Comparison of ENCODE assay signal across 26 cellular contexts in genomic region chr2:7844414-7844961, GRCh38.
DNase-seq lines count a peak whose midpoint lies in the region; ATAC-seq, FAIRE-seq and TF ChIP-seq lines count a peak whose summit lies in the region.
"Had no signal": no experiment of that assay in that cellular context is flagged by ENCODE, and none has a peak within 500 bp of the region (broad histone marks: within the 10 kb centered on the region; RNA-seq: fewer than 3 reads in every experiment).

No MANE protein-coding gene starts in this region.

- H3K27me3 ChIP-seq in IMR-90 (ENCODE audit: control insufficient read depth, insufficient read depth, low read length) (no peaks in the 10 kb centered on the region), foreskin keratinocyte (no peaks in the 10 kb centered on the region)
- H3K27me3 ChIP-seq: ascending aorta, ovary, thyroid gland had no signal

- H2BK5ac ChIP-seq in IMR-90 (ENCODE audit: low read depth, low read length, poor library complexity, severe bottlenecking) = no peak overlapping the region

- no peak overlapping the region for H3K9ac ChIP-seq in IMR-90 (ENCODE audit: low read depth, low read length)

- TF ChIP-seq RAD21 in IMR-90 (IDR thresholded peaks at IDR 0.05; ENCODE audit: low read length) = no peak

- CTCF ChIA-PET in IMR-90 (lab: Yijun Ruan, JAX) = no interaction called here
- CTCF ChIA-PET in OCI-LY7 (lab: Charles Lee; ENCODE audit: unreplicated experiment) = no interaction called here

- H3K9me2 ChIP-seq in OCI-LY7 (ENCODE audit: insufficient read depth, low read length) = no peaks in the 10 kb centered on the region

- H3K79me2 ChIP-seq in OCI-LY7 (ENCODE audit: insufficient read depth, low read depth, low read length) = no peaks in the 10 kb centered on the region

- H2BK20ac ChIP-seq in IMR-90 (ENCODE audit: low read depth, low read length) = peak overlapping the region; percentile 51

- WGBS in IMR-90 (ENCODE audit: extremely low coverage in 2 of 2, insufficient read length in 1 of 2), 2 experiments = 60% methylated on average over 2 of the region's 9 CpGs; no CpG with 5 or more reads in 1 of the 2 experiments

- H3K27ac ChIP-seq in IMR-90 (ENCODE audit: insufficient read depth, low read length) (no peak overlapping the region), foreskin keratinocyte (no peak overlapping the region), OCI-LY7 (ENCODE audit: low read depth, low read length, poor library complexity, severe bottlenecking) (no peak overlapping the region)
- H3K27ac ChIP-seq: ascending aorta, ovary, thyroid gland had no signal

- H3K4me3 ChIP-seq in IMR-90 (ENCODE audit: insufficient read depth, low read depth, low read length) (no peak overlapping the region), OCI-LY7 (ENCODE audit: low read depth, low read length, poor library complexity, severe bottlenecking) (no peak overlapping the region)
- H3K4me3 ChIP-seq: ascending aorta, ovary, thyroid gland had no signal

- H3K4me1 ChIP-seq in IMR-90 (ENCODE audit: control insufficient read depth, insufficient read depth, low read length) (peaks cover 10% of the 10 kb centered on the region), foreskin keratinocyte (peaks cover 27% of the 10 kb centered on the region), OCI-LY7 (ENCODE audit: insufficient read depth, low read length, poor library complexity, severe bottlenecking) (no peaks in the 10 kb centered on the region)
- H3K4me1 ChIP-seq: ascending aorta had no signal

- BruUV-seq in IMR-90 (replicated peaks; lab: Mats Ljungman, UMichigan) (no TSS peak), OCI-LY7 (replicated peaks; lab: Mats Ljungman, UMichigan) (no TSS peak)

- H4K5ac ChIP-seq in IMR-90 (ENCODE audit: low read depth, low read length) = no peak overlapping the region

- peak overlapping the region; percentile 47 for H2AK9ac ChIP-seq in IMR-90 (replicated peaks; ENCODE audit: low read depth, low read length, poor library complexity)

- in situ Hi-C loops in IMR-90 (cut with MboI; ENCODE audit: low sequenced_read_pairs) = loop anchor here (25.0 kb wide), 1 partner anchor 843 kb away; the partner anchor contains the start of gene ID2

- no peaks in the 10 kb centered on the region for H3K79me1 ChIP-seq in IMR-90 (ENCODE audit: low read depth in 1 of 2, low read length in 2 of 2)

- no peak overlapping the region for H3K14ac ChIP-seq in IMR-90 (replicated peaks; ENCODE audit: low read depth, low read length)

- POLR2A ChIA-PET in IMR-90 (lab: Charles Lee; ENCODE audit: unreplicated experiment) (no interaction called here), OCI-LY7 (lab: Charles Lee) (interaction anchor here (0.6 kb wide), 2 partner anchors 9 to 134 kb away, joined by 3 read pairs; no protein-coding TSS in a partner anchor)

- ATAC-seq in IMR-90 (ENCODE audit: low read depth) = no peak
- peak; percentile 51 for ATAC-seq in foreskin keratinocyte
- ATAC-seq: natural killer cell; stimulated activated naive CD8-positive, alpha-beta T cell treated with anti-CD3 and anti-CD28 coated beads, Interleukin-15, amount 100 ng/mL, for 72 hours had no signal

- TF ChIP-seq CTCF in IMR-90 (conservative IDR thresholded peaks at IDR 0.05; ENCODE audit: low read depth, low read length) = no peak
- no peak for TF ChIP-seq CTCF in foreskin keratinocyte (conservative IDR thresholded peaks at IDR 0.05)
- TF ChIP-seq CTCF in OCI-LY7 (conservative IDR thresholded peaks at IDR 0.05; ENCODE audit: low read length) = no peak

- H3K9me3 ChIP-seq in IMR-90 (ENCODE audit: control insufficient read depth, insufficient read depth, low read length) (no peaks in the 10 kb centered on the region), OCI-LY7 (ENCODE audit: low read length) (peaks cover 3% of the 10 kb centered on the region; the same call in 1 of the 2 replicates)
- H3K9me3 ChIP-seq: ascending aorta, ovary, thyroid gland had no signal

- H2AFZ ChIP-seq in IMR-90 (replicated peaks; ENCODE audit: low read length, poor library complexity) (no peak overlapping the region), OCI-LY7 (ENCODE audit: low read length) (no peak overlapping the region)

- H2BK15ac ChIP-seq in IMR-90 (ENCODE audit: low read depth, low read length) = peak overlapping the region; percentile 5; the same call in 1 of the 3 replicates

- peak overlapping the region; percentile 74; the same call in 1 of the 2 replicates for H3K18ac ChIP-seq in IMR-90 (ENCODE audit: low read depth, low read length)

- intact Hi-C loops in IMR-90 (cut with micrococcal nuclease) (no loop called here), OCI-LY7 (cut with micrococcal nuclease; ENCODE audit: unreplicated experiment) (no loop called here)

- DNase-seq in AG20443 (ENCODE audit: low spot score) (peak; percentile 71), IMR-90 (no peak), astrocyte of the hippocampus (ENCODE audit: low read depth, low spot score) (peak; percentile 18), foreskin keratinocyte (peak; percentile 42 to 64), OCI-LY7 (ENCODE audit: low spot score) (no peak), HTR-8/SVneo (ENCODE audit: insufficient read length, low spot score) (no peak), 8988T (no peak), NCI-H1694 treated with DMSO at 0.1 percent for 48 hours (lab: John Stamatoyannopoulos, UW) (no peak)
- DNase-seq: activated CD4-positive, alpha-beta memory T cell treated with anti-CD3 and anti-CD28 coated beads for 36 hours; activated CD4-positive, CD25-positive, alpha-beta regulatory T cell; CD4-positive, alpha-beta T cell; cerebellar nuclear complex; erythroblast; KBM-7; MM.1S; natural killer cell; NCI-H1436 treated with DMSO at 0.1 percent for 48 hours; NCI-H2227 treated with DMSO at 0.1 percent for 48 hours; NCI-H774; ovary; SHP77 treated with DMSO at 0.1 percent for 48 hours; stimulated activated naive CD8-positive, alpha-beta T cell treated with anti-CD3 and anti-CD28 coated beads, Interleukin-15, amount 100 ng/mL, for 72 hours; SW 1271; thyroid gland had no signal

- peak overlapping the region; percentile 66 for H3K4ac ChIP-seq in IMR-90 (ENCODE audit: low read depth, low read length)

- no peaks in the 10 kb centered on the region for H4K20me1 ChIP-seq in IMR-90 (ENCODE audit: insufficient read depth, low read length)
- H4K20me1 ChIP-seq in OCI-LY7 (ENCODE audit: insufficient read depth, low read length) = no peaks in the 10 kb centered on the region

- no peak for FAIRE-seq in HTR-8/SVneo (lab: Jason Lieb, UNC)
- FAIRE-seq: islet of Langerhans had no signal

- peak overlapping the region; percentile 48 for H2BK120ac ChIP-seq in IMR-90 (ENCODE audit: low read depth, low read length)

- peaks cover 12% of the 10 kb centered on the region; the same call in 1 of the 2 replicates for H3K9me1 ChIP-seq in IMR-90 (ENCODE audit: insufficient read depth, low read length)

- TF ChIP-seq POLR2A in IMR-90 (IDR thresholded peaks at IDR 0.05; ENCODE audit: low read depth, low read length) = no peak

- H3K56ac ChIP-seq in IMR-90 (ENCODE audit: extremely low read depth, insufficient read depth, low read length) = no peak overlapping the region

- H2AK5ac ChIP-seq in IMR-90 (ENCODE audit: low read depth, low read length) = no peak overlapping the region

- dilution Hi-C loops in IMR-90 (cut with HindIII; ENCODE audit: low sequenced_read_pairs, unreplicated experiment) = no loop called here

- peak overlapping the region; percentile 37 for H4K91ac ChIP-seq in IMR-90 (ENCODE audit: insufficient read depth, low read depth, low read length)

- H3K36me3 ChIP-seq in IMR-90 (ENCODE audit: control insufficient read depth, insufficient read depth, low read length) = no peaks in the 10 kb centered on the region
- H3K36me3 ChIP-seq in OCI-LY7 (ENCODE audit: insufficient read depth, low read length) = no peaks in the 10 kb centered on the region
- H3K36me3 ChIP-seq: ascending aorta, ovary, thyroid gland had no signal

- no peak overlapping the region for H3K23ac ChIP-seq in IMR-90 (ENCODE audit: low read depth, low read length)

- H4K8ac ChIP-seq in IMR-90 (ENCODE audit: low read depth in 2 of 2, low read length in 2 of 2) = no peak overlapping the region

- H3K4me2 ChIP-seq in IMR-90 (ENCODE audit: low read depth, low read length) = no peak overlapping the region
- H3K4me2 ChIP-seq in OCI-LY7 (ENCODE audit: low read length) = no peak overlapping the region

TF ChIP-seq in IMR-90, 13 proteins besides CTCF, POLR2A, EP300 and RAD21:
- TF ChIP-seq NFE2L2 (IDR thresholded peaks at IDR 0.05; ENCODE audit: low read depth, low read length) = no peak
- no peak for TF ChIP-seq CEBPB (IDR thresholded peaks at IDR 0.05; ENCODE audit: low read depth, low read length)
- TF ChIP-seq, protein P1, sequence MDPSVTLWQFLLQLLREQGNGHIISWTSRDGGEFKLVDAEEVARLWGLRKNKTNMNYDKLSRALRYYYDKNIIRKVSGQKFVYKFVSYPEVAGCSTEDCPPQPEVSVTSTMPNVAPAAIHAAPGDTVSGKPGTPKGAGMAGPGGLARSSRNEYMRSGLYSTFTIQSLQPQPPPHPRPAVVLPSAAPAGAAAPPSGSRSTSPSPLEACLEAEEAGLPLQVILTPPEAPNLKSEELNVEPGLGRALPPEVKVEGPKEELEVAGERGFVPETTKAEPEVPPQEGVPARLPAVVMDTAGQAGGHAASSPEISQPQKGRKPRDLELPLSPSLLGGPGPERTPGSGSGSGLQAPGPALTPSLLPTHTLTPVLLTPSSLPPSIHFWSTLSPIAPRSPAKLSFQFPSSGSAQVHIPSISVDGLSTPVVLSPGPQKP (IDR thresholded peaks at IDR 0.05; ENCODE audit: borderline replicate concordance, low read depth, low read length) = no peak
- no peak for TF ChIP-seq RFX5 (IDR thresholded peaks at IDR 0.05; ENCODE audit: low read depth, low read length)
- no peak for TF ChIP-seq MXI1 (IDR thresholded peaks at IDR 0.05; ENCODE audit: borderline replicate concordance, low read depth, low read length)
- TF ChIP-seq USF2 (IDR thresholded peaks at IDR 0.05; ENCODE audit: low read depth, low read length) = no peak
- no peak for TF ChIP-seq MAZ (IDR thresholded peaks at IDR 0.05; ENCODE audit: borderline replicate concordance, low read depth, low read length)
- TF ChIP-seq MAFK (IDR thresholded peaks at IDR 0.05; ENCODE audit: low read depth, low read length) = no peak
- TF ChIP-seq RCOR1 (IDR thresholded peaks at IDR 0.05; ENCODE audit: insufficient replicate concordance, low read length) = no peak
- TF ChIP-seq BHLHE40 (IDR thresholded peaks at IDR 0.05; ENCODE audit: low read depth, low read length) = no peak
- no peak for TF ChIP-seq CHD1 (IDR thresholded peaks at IDR 0.05; ENCODE audit: low read depth, low read length)
- no peak for TF ChIP-seq FOS (IDR thresholded peaks at IDR 0.05; ENCODE audit: low read depth, low read length)
- no peak for TF ChIP-seq SMC3 (IDR thresholded peaks at IDR 0.05; ENCODE audit: low read depth, low read length)

Comparison
In these comparisons a context has a peak if more than half of its experiments do, and no peak if none do; other contexts are left out.
1. DNase-seq: peak in AG20443 (single experiment), astrocyte of the hippocampus (single experiment) and foreskin keratinocyte (2 of 2); none in IMR-90 (single experiment), OCI-LY7 (single experiment), HTR-8/SVneo (single experiment), 8988T (single experiment) and NCI-H1694 treated with DMSO at 0.1 percent for 48 hours (single experiment).